Comparison of ENCODE assay signal across 8 cellular contexts in genomic region chr4:16227462-16227868, GRCh38. TPM values are rescaled to one million over a fixed set of nuclear protein-coding genes. Genes with fewer than 3 reads are reported as not detected.
A peak's percentile ranks its signal among the peaks of the same experiment; 100 is the strongest.
DNase-seq lines count a peak whose midpoint lies in the region; ATAC-seq and TF ChIP-seq lines count a peak whose summit lies in the region.

No MANE protein-coding gene starts in this region.

- peak overlapping the region; percentile 82 to 97 (median 92) for H3K4me3 ChIP-seq in esophagus squamous epithelium

- POLR2A ChIA-PET in WTC11 (lab: Charles Lee), result interaction anchor here (0.6 to 1.4 kb wide), 4 partner anchors 18 to 197 kb away, joined by 3 to 4 read pairs (median 3); no protein-coding TSS in a partner anchor

- CTCF ChIA-PET in WTC11 (lab: Charles Lee), result interaction anchor here (0.8 kb wide), 1 partner anchor 144 kb away, joined by 3 read pairs; no protein-coding TSS in a partner anchor

- no peaks in the 10 kb centered on the region for H3K27me3 Mint-ChIP-seq in WTC11 (ENCODE audit: low read depth)

- peak overlapping the region; percentile 94 to 99 (median 98) for H3K27ac ChIP-seq in esophagus squamous epithelium

- H3K27me3 ChIP-seq in esophagus squamous epithelium, result no peaks in the 10 kb centered on the region

- peak overlapping the region; percentile 95 for H3K4me3 Mint-ChIP-seq in WTC11

- H3K36me3 Mint-ChIP-seq in WTC11, result no peaks in the 10 kb centered on the region

- ATAC-seq in HG02970 (IDR thresholded peaks at IDR 0.05; ENCODE audit: low FRiP score, unreplicated experiment) (peak; percentile 3), WTC11 (no peak)

- H3K4me1 Mint-ChIP-seq in WTC11, result peaks cover 59% of the 10 kb centered on the region

- 0 to 4% methylated on average over 5 to 14 of the region's 20 CpGs for WGBS in esophagus squamous epithelium, 2 donors

- peak; percentile 29 for DNase-seq in EH (ENCODE audit: low read depth)
- DNase-seq in WTC11 (ENCODE audit: low spot score), result no peak
- no peak for DNase-seq in esophagus squamous epithelium (lab: John Stamatoyannopoulos, UW)
- DNase-seq in myocyte (ENCODE audit: low read depth), result peak; percentile 69
- no peak for DNase-seq in T-helper 9 cell
- DNase-seq in ecto neural progenitor cell (ENCODE audit: low spot score), result no peak
- no peak for DNase-seq in A172 (ENCODE audit: low spot score)

- no peak for TF ChIP-seq POLR2A in esophagus squamous epithelium (IDR thresholded peaks at IDR 0.05)

- H3K36me3 ChIP-seq in esophagus squamous epithelium, result no peaks in the 10 kb centered on the region

- H3K9me3 Mint-ChIP-seq in WTC11, result no peaks in the 10 kb centered on the region

- peak overlapping the region; percentile 99 for H3K27ac Mint-ChIP-seq in WTC11

- TF ChIP-seq CTCF in WTC11 (IDR thresholded peaks at IDR 0.05) (no peak), esophagus squamous epithelium (IDR thresholded peaks at IDR 0.05) (no peak)

- peaks cover 8 to 56% (median 19%) of the 10 kb centered on the region in 3 donors for H3K4me1 ChIP-seq in esophagus squamous epithelium

- H3K9me3 ChIP-seq in esophagus squamous epithelium, result no peaks in the 10 kb centered on the region

- intact Hi-C loops in esophagus squamous epithelium (cut with DNase I), result no loop called here

TF ChIP-seq in WTC11, 78 proteins besides CTCF, POLR2A, EP300 and RAD21:
- 0 out of 2 replicates have a peak, but pooled peaks have one; percentile 4 for TF ChIP-seq TEAD1 (CRISPR knock-in tag; IDR thresholded peaks at IDR 0.05)
- TF ChIP-seq ZNF232 (CRISPR knock-in tag; IDR thresholded peaks at IDR 0.05), result no peak

RNA-seq across cellular contexts. Expression of gene TAPT1, which starts 1.2 kb away (rescaled TPM):
- total RNA-seq in WTC11 (2021) (10.4 to 12.4 TPM (median 10.6 TPM) in 3 replicates), esophagus squamous epithelium (10 to 100 TPM in 3 of 4 donors, 1 to 10 TPM in 1; 9.4 to 23.8 (median 16.9) TPM), myocyte (15.5 and 17.1 TPM in 2 replicates)
- polyA plus RNA-seq in myocyte (2012), result 9.1 TPM
- total RNA-seq in A172 (2014; rRNA removed; shearing (Covaris generic)), result 7.8 and 11.4 TPM in 2 replicates

Comparison
In these comparisons a context has a peak if more than half of its experiments do, and no peak if none do; other contexts are left out.
1. DNase-seq: peak in EH (single experiment) and myocyte (single experiment); none in WTC11 (single experiment), esophagus squamous epithelium (single experiment), T-helper 9 cell (single experiment), ecto neural progenitor cell (single experiment) and A172 (single experiment).